Comparison of ENCODE assay signal across 14 cellular contexts in genomic region chr5:14359069-14360043, GRCh38.
DNase-seq lines count a peak whose midpoint lies in the region; ATAC-seq, FAIRE-seq and TF ChIP-seq lines count a peak whose summit lies in the region.
"Had no signal": no experiment of that assay in that cellular context is flagged by ENCODE, and none has a peak within 500 bp of the region (broad histone marks: within the 10 kb centered on the region; RNA-seq: fewer than 3 reads in every experiment).

No MANE protein-coding gene starts in this region.

- H3K36me3 ChIP-seq in GM23338 (ENCODE audit: insufficient read depth): no peaks in the 10 kb centered on the region; the same call in 1 of the 2 replicates
- peaks cover 77% of the 10 kb centered on the region for H3K36me3 ChIP-seq in astrocyte (ENCODE audit: insufficient read depth, low read length)
- H3K36me3 ChIP-seq in endodermal cell (ENCODE audit: control insufficient read depth, insufficient read depth, low read length): peaks cover 33% of the 10 kb centered on the region
- peaks cover 92% of the 10 kb centered on the region for H3K36me3 ChIP-seq in osteoblast (ENCODE audit: insufficient read depth, low read length)

- H3K4me3 ChIP-seq in GM23338: no peak overlapping the region
- H3K4me3 ChIP-seq in astrocyte (ENCODE audit: insufficient read depth, low read depth, low read length): no peak overlapping the region
- no peak overlapping the region for H3K4me3 ChIP-seq in endodermal cell (ENCODE audit: low read length)
- no peak overlapping the region for H3K4me3 ChIP-seq in osteoblast (ENCODE audit: insufficient read depth, low read length)
- H3K4me3 ChIP-seq: SK-N-MC had no signal

- 92 to 99% methylated on average over 19 to 27 of the region's 27 CpGs for WGBS in endodermal cell (ENCODE audit: insufficient coverage in 1 of 2, insufficient read length in 1 of 2), 2 experiments

- no peaks in the 10 kb centered on the region for H3K9me2 ChIP-seq in GM23338 (ENCODE audit: insufficient read depth)

- no peaks in the 10 kb centered on the region for H3K27me3 ChIP-seq in GM23338 (ENCODE audit: insufficient read depth)
- no peaks in the 10 kb centered on the region for H3K27me3 ChIP-seq in astrocyte (ENCODE audit: insufficient read depth, low read length)
- no peaks in the 10 kb centered on the region for H3K27me3 ChIP-seq in endodermal cell (ENCODE audit: control insufficient read depth, insufficient read depth, low read length, poor library complexity, severe bottlenecking)
- no peaks in the 10 kb centered on the region for H3K27me3 ChIP-seq in osteoblast (ENCODE audit: insufficient read depth, low read length)

- H3K79me2 ChIP-seq in GM23338 (replicated peaks; ENCODE audit: insufficient read depth) (peaks cover 11% of the 10 kb centered on the region), astrocyte (ENCODE audit: insufficient read depth, low read length) (peaks cover 81% of the 10 kb centered on the region), osteoblast (ENCODE audit: insufficient read depth, low read length) (peaks cover 75% of the 10 kb centered on the region)

- H4K20me1 ChIP-seq in GM23338 (replicated peaks; ENCODE audit: insufficient read depth) (0 out of 2 replicates have a peak, but pooled peaks cover 5% of the 10 kb centered on the region), astrocyte (ENCODE audit: insufficient read depth, low read length) (peaks cover 92% of the 10 kb centered on the region), osteoblast (ENCODE audit: insufficient read depth, low read length) (peaks cover 35% of the 10 kb centered on the region)

- H3K27ac Mint-ChIP-seq in GM23338 (no peak overlapping the region), astrocyte (ENCODE audit: unreplicated experiment) (peak overlapping the region; percentile 56), endodermal cell (peak overlapping the region; percentile 67)

- ATAC-seq in GM23338: no peak

- H3K9me3 ChIP-seq in astrocyte (ENCODE audit: insufficient read depth, low read depth, low read length) (no peaks in the 10 kb centered on the region), endodermal cell (ENCODE audit: control insufficient read depth, low read length) (no peaks in the 10 kb centered on the region), osteoblast (ENCODE audit: low read depth, low read length) (no peaks in the 10 kb centered on the region)

- DNase-seq in GM23338 (ENCODE audit: low spot score): no peak
- DNase-seq in astrocyte (ENCODE audit: low read depth): no peak
- no peak for DNase-seq in endodermal cell
- peak; percentile 29 for DNase-seq in osteoblast (ENCODE audit: insufficient read length, low spot score, missing footprints)
- DNase-seq in AG20443 (ENCODE audit: low spot score): no peak
- no peak for DNase-seq in activated naive CD4-positive, alpha-beta T cell treated with Interleukin-2 at 50 U/mL for 16 hours
- no peak for DNase-seq in stimulated activated CD4-positive, alpha-beta T cell treated with anti-CD3 and anti-CD28 coated beads, Interleukin-2, amount 100 ng/mL, for 24 hours
- DNase-seq in NCI-H526 treated with DMSO at 0.1 percent for 48 hours (lab: John Stamatoyannopoulos, UW): no peak
- DNase-seq: CD4-positive, CD25-positive, alpha-beta regulatory T cell; Kasumi-1; MM.1S; NCI-H1092 treated with DMSO at 0.1 percent for 48 hours; NCI-H524 had no signal

- peaks cover 7% of the 10 kb centered on the region for H3K27me3 Mint-ChIP-seq in GM23338 (ENCODE audit: insufficient read depth, low read depth, poor library complexity)
- H3K27me3 Mint-ChIP-seq in astrocyte (ENCODE audit: low read depth, unreplicated experiment): no peaks in the 10 kb centered on the region
- H3K27me3 Mint-ChIP-seq in endodermal cell (ENCODE audit: insufficient read depth): no peaks in the 10 kb centered on the region

- peak overlapping the region; percentile 43; the same call in 1 of the 2 replicates for H3K4me2 ChIP-seq in GM23338
- H3K4me2 ChIP-seq in astrocyte (ENCODE audit: low read length): no peak overlapping the region
- H3K4me2 ChIP-seq in osteoblast (ENCODE audit: insufficient read depth, low read length): no peak overlapping the region

- no peak for FAIRE-seq in astrocyte (lab: Jason Lieb, UNC)

- H3K4me1 Mint-ChIP-seq in GM23338: peaks cover 38% of the 10 kb centered on the region
- H3K4me1 Mint-ChIP-seq in astrocyte (ENCODE audit: low read depth, unreplicated experiment): peaks cover 21% of the 10 kb centered on the region
- peaks cover 11% of the 10 kb centered on the region for H3K4me1 Mint-ChIP-seq in endodermal cell

- H3K36me3 Mint-ChIP-seq in GM23338 (ENCODE audit: low read depth): peaks cover 30% of the 10 kb centered on the region
- H3K36me3 Mint-ChIP-seq in astrocyte (ENCODE audit: low read depth, unreplicated experiment): peaks cover 27% of the 10 kb centered on the region
- H3K36me3 Mint-ChIP-seq in endodermal cell (ENCODE audit: low read depth): peaks cover 34% of the 10 kb centered on the region
- H3K36me3 Mint-ChIP-seq: CD4-positive, CD25-positive, alpha-beta regulatory T cell had no signal

- H3K27ac ChIP-seq in GM23338 (ENCODE audit: low read depth): no peak overlapping the region
- no peak overlapping the region for H3K27ac ChIP-seq in astrocyte (ENCODE audit: low read depth, low read length)
- no peak overlapping the region for H3K27ac ChIP-seq in endodermal cell (ENCODE audit: low read depth, low read length)
- H3K27ac ChIP-seq in osteoblast (ENCODE audit: low read depth, low read length): no peak overlapping the region
- H3K27ac ChIP-seq: SK-N-MC had no signal

- H3K9ac ChIP-seq in astrocyte (ENCODE audit: low read length): no peak overlapping the region
- no peak overlapping the region for H3K9ac ChIP-seq in endodermal cell (ENCODE audit: extremely low read depth, low read length, poor library complexity, severe bottlenecking)

- no peaks in the 10 kb centered on the region for H3F3A ChIP-seq in GM23338 (replicated peaks; ENCODE audit: low read depth)

- no peak for TF ChIP-seq CTCF in GM23338 (conservative IDR thresholded peaks at IDR 0.05; ENCODE audit: low read depth in 2 of 2)
- no peak for TF ChIP-seq CTCF in astrocyte (IDR thresholded peaks at IDR 0.05; ENCODE audit: insufficient read depth, low read depth, low read length)
- TF ChIP-seq CTCF in endodermal cell (conservative IDR thresholded peaks at IDR 0.05): no peak
- TF ChIP-seq CTCF in osteoblast (IDR thresholded peaks at IDR 0.05; ENCODE audit: extremely low read depth, low read depth, low read length): no peak

- H3K4me1 ChIP-seq in GM23338 (ENCODE audit: insufficient read depth) (peaks cover 25% of the 10 kb centered on the region), astrocyte (ENCODE audit: insufficient read depth, low read length) (peaks cover 5% of the 10 kb centered on the region), endodermal cell (ENCODE audit: control insufficient read depth, insufficient read depth, low read length) (no peaks in the 10 kb centered on the region), osteoblast (ENCODE audit: insufficient read depth, low read length) (peaks cover 6% of the 10 kb centered on the region)

- H2AFZ ChIP-seq in GM23338 (no peak overlapping the region), astrocyte (ENCODE audit: low read depth, low read length) (no peak overlapping the region), osteoblast (ENCODE audit: low read length) (no peak overlapping the region)

- H3K9me3 Mint-ChIP-seq in GM23338 (no peaks in the 10 kb centered on the region), astrocyte (ENCODE audit: unreplicated experiment) (no peaks in the 10 kb centered on the region), endodermal cell (no peaks in the 10 kb centered on the region)
- H3K9me3 Mint-ChIP-seq: CD4-positive, CD25-positive, alpha-beta regulatory T cell had no signal

- no peak overlapping the region for H3K4me3 Mint-ChIP-seq in GM23338
- H3K4me3 Mint-ChIP-seq in astrocyte (ENCODE audit: unreplicated experiment): no peak overlapping the region
- no peak overlapping the region for H3K4me3 Mint-ChIP-seq in endodermal cell
- H3K4me3 Mint-ChIP-seq: CD4-positive, CD25-positive, alpha-beta regulatory T cell had no signal

TF ChIP-seq in GM23338, 12 proteins besides CTCF, POLR2A, EP300 and RAD21 (continues in another document):
- TF ChIP-seq ZNF331 (CRISPR knock-in tag; IDR thresholded peaks at IDR 0.05; ENCODE audit: low read depth) (no peak), EZH2 (IDR thresholded peaks at IDR 0.05; ENCODE audit: low read depth, unreplicated experiment) (no peak), POLR2AphosphoS5 (IDR thresholded peaks at IDR 0.05; ENCODE audit: low read depth) (no peak), NANOG (IDR thresholded peaks at IDR 0.05; ENCODE audit: borderline replicate concordance) (no peak)
